In the genomic region with DNA sequence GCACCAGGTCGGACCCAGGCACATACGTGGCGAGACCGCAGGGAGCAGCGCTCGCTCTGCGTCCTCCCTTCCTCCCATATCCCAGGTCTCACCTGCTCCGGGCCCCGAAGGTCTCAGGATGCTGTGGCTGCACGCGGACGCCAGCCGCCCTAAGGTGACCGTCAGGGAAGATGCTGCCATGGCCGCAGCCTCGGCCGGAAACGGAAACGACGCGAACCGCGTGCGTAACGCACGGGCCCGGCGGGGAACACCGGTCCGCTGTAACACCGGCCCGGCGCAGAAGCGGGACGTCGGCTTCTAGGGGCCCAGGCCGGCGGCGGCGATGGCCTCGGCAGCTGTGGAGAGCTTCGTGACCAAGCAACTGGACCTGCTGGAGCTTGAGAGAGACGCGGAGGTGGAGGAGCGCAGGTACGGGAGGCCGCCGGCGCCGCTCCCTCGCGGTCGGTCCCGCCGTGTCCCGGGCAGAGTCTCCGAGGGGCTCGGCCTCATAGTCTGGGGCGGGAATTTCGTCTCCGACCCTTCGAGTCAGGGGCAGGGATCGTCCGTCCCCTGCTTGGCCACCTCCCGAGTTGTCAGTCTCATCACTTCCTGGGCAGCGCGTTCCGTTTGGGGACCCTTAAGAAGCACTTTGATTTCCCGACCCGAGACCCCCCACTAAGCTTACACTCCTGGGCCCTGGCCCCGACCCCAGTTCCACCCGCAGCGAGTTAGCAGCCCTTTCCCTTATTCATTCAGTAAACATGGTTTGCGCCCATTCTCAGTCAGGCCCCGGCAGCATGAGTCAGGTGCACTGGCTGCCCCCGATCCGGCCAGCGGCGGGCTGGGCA, we compare ENCODE assay signal across 8 cellular contexts. TPM values are rescaled to one million over a fixed set of nuclear protein-coding genes. Genes with fewer than 3 reads are reported as not detected.
DNase-seq lines count a peak whose midpoint lies in the region; ATAC-seq, FAIRE-seq and TF ChIP-seq lines count a peak whose summit lies in the region.

A gene (plus strand): TSS at position 261 of the 827 bp plus-strand sequence. CDS start 62 bp downstream, at position 323.
A gene (minus strand): TSS at position 202 of the 827 bp plus-strand sequence. CDS start 22 bp downstream, at position 180.

- peak within 1 kb of the TSS; percentile 37 for H2BK120ac ChIP-seq in neuronal stem cell (ENCODE audit: low read depth, low read length)

- H3K4me2 ChIP-seq in neuronal stem cell (ENCODE audit: insufficient read depth, low read length, poor library complexity, severe bottlenecking): peak within 1 kb of the TSS; percentile 96

- 0 out of 2 replicates have a peak, but pooled peaks cover 6% of the 10 kb centered on the region for H3K4me1 ChIP-seq in SJCRH30
- H3K4me1 ChIP-seq in neuronal stem cell (ENCODE audit: control insufficient read depth in 2 of 2, insufficient read depth in 1 of 2, low read depth in 1 of 2, low read length in 2 of 2): peaks cover 4 to 7% of the 10 kb centered on the region in 2 donors

- peaks cover 15% of the 10 kb centered on the region for H3K79me1 ChIP-seq in neuronal stem cell (ENCODE audit: low read depth, low read length)

- H4K91ac ChIP-seq in neuronal stem cell (ENCODE audit: low read depth, low read length, poor library complexity): no peak within 1 kb of the TSS

- H2BK5ac ChIP-seq in neuronal stem cell (ENCODE audit: low read length): peak within 1 kb of the TSS; percentile 94

- WGBS in neuronal stem cell (ENCODE audit: extremely low coverage in 2 of 2, insufficient read length in 2 of 2, insufficient replicate concordance in 1 of 2), 2 donors: no CpG with 5 or more reads among the region's 79 CpGs

- H2AFZ ChIP-seq in neuronal stem cell (ENCODE audit: low read length): peak within 1 kb of the TSS; percentile 93

- no peak within 1 kb of the TSS for H3K4ac ChIP-seq in neuronal stem cell (ENCODE audit: low read length)

- peak within 1 kb of the TSS; percentile 6 for H4K8ac ChIP-seq in neuronal stem cell (ENCODE audit: low read depth, low read length)

- H3K4me3 ChIP-seq in SJCRH30: peak within 1 kb of the TSS; percentile 99
- H3K4me3 ChIP-seq in neuronal stem cell (ENCODE audit: low read length in 2 of 2): peak within 1 kb of the TSS; percentile 96 to 97

- H3K9ac ChIP-seq in neuronal stem cell (ENCODE audit: low read depth, low read length, poor library complexity): peak within 1 kb of the TSS; percentile 99

- H3K27ac ChIP-seq in KOPT-K1 (ENCODE audit: low read depth, low read length, poor library complexity, severe bottlenecking) (peak within 1 kb of the TSS; percentile 76), SJCRH30 (peak within 1 kb of the TSS; percentile 73), neuronal stem cell (replicated peaks; ENCODE audit: low read length) (peak within 1 kb of the TSS; percentile 40)

- peaks cover 40% of the 10 kb centered on the region for H3K36me3 ChIP-seq in KOPT-K1 (ENCODE audit: insufficient read depth, low read length)
- peaks cover 3% of the 10 kb centered on the region; the same call in 1 of the 2 replicates for H3K36me3 ChIP-seq in SJCRH30
- H3K36me3 ChIP-seq in neuronal stem cell (replicated peaks in 1 of 2; ENCODE audit: control insufficient read depth in 2 of 2, insufficient read depth in 2 of 2, low read length in 2 of 2): peaks cover 15 to 45% of the 10 kb centered on the region in 2 donors

- H3K23ac ChIP-seq in neuronal stem cell (ENCODE audit: low read depth, low read length, poor library complexity): peak within 1 kb of the TSS; percentile 94

- H3K27me3 ChIP-seq in SJCRH30 (no peaks in the 10 kb centered on the region), neuronal stem cell (ENCODE audit: control insufficient read depth in 3 of 3, insufficient read depth in 3 of 3, low read depth in 1 of 3, low read length in 3 of 3) (no peaks in the 10 kb centered on the region)

- H3K18ac ChIP-seq in neuronal stem cell (ENCODE audit: low read length): peak within 1 kb of the TSS; percentile 98

- TF ChIP-seq CTCF in subcutaneous adipose tissue (IDR thresholded peaks at IDR 0.05; ENCODE audit: low read depth): no peak

- peak within 1 kb of the TSS; percentile 97 for H3K14ac ChIP-seq in neuronal stem cell (ENCODE audit: low read length)

- H3K9me3 ChIP-seq in KOPT-K1 (ENCODE audit: insufficient read depth, low read length, poor library complexity, severe bottlenecking) (no peaks in the 10 kb centered on the region), SJCRH30 (replicated peaks) (no peaks in the 10 kb centered on the region; the same call in 1 of the 2 replicates), neuronal stem cell (replicated peaks in 1 of 2; ENCODE audit: control insufficient read depth in 2 of 2, insufficient read depth in 1 of 2, low read depth in 1 of 2, low read length in 2 of 2) (no peaks in the 10 kb centered on the region)

- ATAC-seq in GM21717 (IDR thresholded peaks at IDR 0.05; ENCODE audit: unreplicated experiment): peak; percentile 69

- DNase-seq in DMS79 treated with DMSO at 0.1 percent for 48 hours (lab: John Stamatoyannopoulos, UW) (peak; percentile 71), SJCRH30 (peak; percentile 72 to 80), frontal cortex (ENCODE audit: low spot score in 2 of 2) (peak; percentile 91 to 95), neuronal stem cell (ENCODE audit: low spot score) (peak; percentile 81)
- peak; percentile 78 for DNase-seq in activated gamma-delta T cell treated with anti-CD3 and anti-CD28 coated beads, Interleukin-2, amount 50 U/mL, for 16 hours (ENCODE audit: low read depth)

- FAIRE-seq in frontal cortex (lab: Jason Lieb, UNC): no peak

- peak within 1 kb of the TSS; percentile 51 for H2BK15ac ChIP-seq in neuronal stem cell (ENCODE audit: low read length)

- H2AK5ac ChIP-seq in neuronal stem cell (ENCODE audit: low read depth, low read length): peak within 1 kb of the TSS; percentile 25

- H2BK12ac ChIP-seq in neuronal stem cell (ENCODE audit: low read length): peak within 1 kb of the TSS; percentile 30

RNA-seq across cellular contexts. Expression of the first gene that starts in this region (rescaled TPM):
- 8.7 and 11.1 TPM in 2 replicates for total RNA-seq in SJCRH30 (2014; rRNA removed; shearing (Covaris generic))
- total RNA-seq in frontal cortex (10.2 TPM), subcutaneous adipose tissue (10 to 100 TPM in 2 of 4 donors, 1 to 10 TPM in 2; 7.0 to 21.9 (median 11.4) TPM)
- 7.8 TPM for polyA plus RNA-seq in neuronal stem cell (2013, experiment 1 of 2)
- 7.6 TPM for polyA plus RNA-seq in neuronal stem cell (2013, experiment 2 of 2)

RNA-seq across cellular contexts. Expression of the second gene that starts in this region (rescaled TPM):
- 37.6 and 39.0 TPM in 2 replicates for total RNA-seq in SJCRH30 (2014; rRNA removed; shearing (Covaris generic))
- total RNA-seq in frontal cortex (51.0 TPM), subcutaneous adipose tissue (10 to 100 TPM; 23.5 to 47.6 (median 37.6) TPM)
- polyA plus RNA-seq in neuronal stem cell (2013, experiment 1 of 2): 72.9 TPM
- polyA plus RNA-seq in neuronal stem cell (2013, experiment 2 of 2): 67.6 TPM

Comparison
In these comparisons a context has a peak if more than half of its experiments do, and no peak if none do; other contexts are left out.
1. Peak in every context shown above with its lines: DNase-seq, ATAC-seq, H3K4me3 ChIP-seq and H3K27ac ChIP-seq.